14 cellular contexts compared by ENCODE assay signal in the genomic region with DNA sequence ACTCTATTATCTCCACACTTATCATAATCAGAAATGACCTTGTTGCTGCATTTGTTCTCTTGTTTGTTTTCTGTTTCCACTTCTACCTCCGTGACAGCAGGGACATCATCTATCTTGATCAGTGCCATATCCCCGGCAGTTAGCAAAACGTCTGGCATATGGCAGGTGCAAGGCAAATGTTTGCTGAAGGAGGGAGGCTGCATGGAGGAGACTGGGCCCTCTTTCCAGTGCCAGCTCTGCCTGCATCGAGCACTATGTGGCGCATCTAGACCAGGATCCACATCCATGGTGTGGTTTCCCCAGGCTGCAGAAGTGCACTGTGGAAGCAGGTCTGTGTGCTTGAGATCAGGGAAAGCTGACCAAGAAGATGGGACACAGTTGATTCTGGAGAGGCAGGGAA.
A peak's percentile ranks its signal among the peaks of the same experiment; 100 is the strongest.
DNase-seq lines count a peak whose midpoint lies in the region; ATAC-seq and TF ChIP-seq lines count a peak whose summit lies in the region.
"Had no signal": no experiment of that assay in that cellular context is flagged by ENCODE, and none has a peak within 500 bp of the region (broad histone marks: within the 10 kb centered on the region; RNA-seq: fewer than 3 reads in every experiment).

No MANE protein-coding gene starts in this region.

- intact Hi-C loops in ovary (cut with DNase I) = no loop called here

- no peak overlapping the region for H3K4me3 ChIP-seq in ovary
- H3K4me3 ChIP-seq: PC-9, vagina had no signal

- peak; percentile 36 for ATAC-seq in left lobe of liver
- ATAC-seq in GM18498 (IDR thresholded peaks at IDR 0.05; ENCODE audit: unreplicated experiment) = no peak
- ATAC-seq: activated naive CD8-positive, alpha-beta T cell treated with anti-CD3 and anti-CD28 coated beads, Interleukin-2, amount 50 U/mL, for 24 hours had no signal

- no peaks in the 10 kb centered on the region for H3K27me3 ChIP-seq in ovary
- H3K27me3 ChIP-seq: vagina had no signal

- WGBS in ovary, 3 donors = 75 to 86% (median 82%) methylated on average over 5 of the region's 5 CpGs

- no peak for TF ChIP-seq EP300 in ovary (IDR thresholded peaks at IDR 0.05)

- no peaks in the 10 kb centered on the region for H3K9me3 ChIP-seq in ovary
- H3K9me3 ChIP-seq: vagina had no signal

- no peak overlapping the region for H3K27ac ChIP-seq in ovary
- H3K27ac ChIP-seq: PC-9, vagina had no signal

- no peak for TF ChIP-seq CTCF in ovary (IDR thresholded peaks at IDR 0.05)

- DNase-seq in DMS 273 treated with DMSO at 0.1 percent for 48 hours (lab: John Stamatoyannopoulos, UW) (peak; percentile 46), NCI-H1694 treated with DMSO at 0.1 percent for 48 hours (lab: John Stamatoyannopoulos, UW) (peak; percentile 94), OCI-M1 (lab: John Stamatoyannopoulos, UW) (peak; percentile 25), left lobe of liver (ENCODE audit: low spot score) (no peak), ovary (no peak), NCI-H2227 treated with DMSO at 0.1 percent for 48 hours (lab: John Stamatoyannopoulos, UW) (no peak)
- no peak for DNase-seq in activated CD4-positive, alpha-beta T cell treated with anti-CD3 and anti-CD28 coated beads for 4 hours
- DNase-seq: activated naive CD8-positive, alpha-beta T cell treated with anti-CD3 and anti-CD28 coated beads, Interleukin-2, amount 50 U/mL, for 24 hours; foreskin melanocyte; PC-9; stimulated activated CD4-positive, alpha-beta T cell treated with anti-CD3 and anti-CD28 coated beads, Interleukin-12 subunit alpha, Interleukin-12 subunit beta, amount 100 ng/mL, for 4 hours; stimulated activated CD8-positive, alpha-beta memory T cell treated with anti-CD3 and anti-CD28 coated beads, Interleukin-4, amount 100 ng/mL, for 48 hours had no signal

- H3K36me3 ChIP-seq in ovary = no peaks in the 10 kb centered on the region
- H3K36me3 ChIP-seq: vagina had no signal

- no peaks in the 10 kb centered on the region for H3K4me1 ChIP-seq in ovary (ENCODE audit: insufficient read depth)
- H3K4me1 ChIP-seq: vagina had no signal

- TF ChIP-seq POLR2A in ovary (IDR thresholded peaks at IDR 0.05) = no peak

Comparison
In these comparisons a context has a peak if more than half of its experiments do, and no peak if none do; other contexts are left out.
1. DNase-seq: peak in DMS 273 treated with DMSO at 0.1 percent for 48 hours (single experiment), NCI-H1694 treated with DMSO at 0.1 percent for 48 hours (single experiment) and OCI-M1 (single experiment); none in left lobe of liver (single experiment), ovary (0 of 5), NCI-H2227 treated with DMSO at 0.1 percent for 48 hours (single experiment) and activated CD4-positive, alpha-beta T cell treated with anti-CD3 and anti-CD28 coated beads for 4 hours (0 of 2).